ENCODE assay signal across 11 cellular contexts in the genomic region with DNA sequence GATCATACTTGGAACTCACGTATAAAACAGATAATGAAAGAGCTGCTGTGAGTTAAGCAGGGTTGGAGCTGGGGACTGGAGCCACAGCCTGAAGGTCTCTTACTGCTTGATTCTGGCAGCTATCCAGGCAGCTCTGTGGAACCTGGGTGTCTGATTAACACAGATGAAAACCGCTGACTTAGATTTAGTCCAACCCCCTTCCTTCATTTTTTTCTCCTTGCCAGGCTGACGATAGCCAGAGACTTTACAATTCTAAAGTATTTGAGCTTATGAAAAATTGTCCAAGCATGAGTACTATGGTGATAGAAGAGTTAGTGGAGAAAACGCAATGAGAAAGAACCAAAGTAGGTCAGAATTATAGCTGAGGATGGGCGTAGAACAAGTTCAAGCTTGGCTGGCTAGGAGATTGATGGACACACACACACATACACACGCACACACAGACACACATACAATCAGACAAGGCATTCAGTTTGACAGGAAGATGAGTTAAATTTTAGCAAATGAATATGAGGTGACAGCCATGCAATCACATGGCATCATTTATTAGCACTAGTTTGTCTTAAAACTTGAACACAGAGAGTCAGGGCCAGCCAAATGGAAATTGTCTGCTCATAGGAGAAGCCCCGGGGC. TPM values are rescaled to one million over a fixed set of nuclear protein-coding genes. Genes with fewer than 3 reads are reported as not detected.
DNase-seq lines count a peak whose midpoint lies in the region; ATAC-seq and TF ChIP-seq lines count a peak whose summit lies in the region.
"Had no signal": no experiment of that assay in that cellular context is flagged by ENCODE, and none has a peak within 500 bp of the region (broad histone marks: within the 10 kb centered on the region; RNA-seq: fewer than 3 reads in every experiment).

No MANE protein-coding gene starts in this region.

- peak overlapping the region; percentile 14 for H3K27ac ChIP-seq in OCI-LY1 (ENCODE audit: low read depth, low read length, poor library complexity, severe bottlenecking)
- peak overlapping the region; percentile 4 for H3K27ac ChIP-seq in trophoblast cell (ENCODE audit: low read depth, low read length)
- no peak overlapping the region for H3K27ac ChIP-seq in substantia nigra (ENCODE audit: low read depth, low read length, poor library complexity, severe bottlenecking)

- H2BK12ac ChIP-seq in trophoblast cell (ENCODE audit: low read length) = peak overlapping the region; percentile 93

- peak overlapping the region; percentile 88 for H2BK120ac ChIP-seq in trophoblast cell (ENCODE audit: insufficient read depth, low read length, poor library complexity)

- H3K36me3 ChIP-seq in OCI-LY1 (ENCODE audit: insufficient read depth, low read length) (no peaks in the 10 kb centered on the region), trophoblast cell (ENCODE audit: control insufficient read depth in 1 of 2, insufficient read depth in 2 of 2, low read length in 2 of 2) (no peaks in the 10 kb centered on the region)

- peak; percentile 46 for DNase-seq in H4 (ENCODE audit: low spot score)
- peak; percentile 88 for DNase-seq in epithelial cell of proximal tubule (ENCODE audit: low read depth)
- peak in 1 of 2 donors; percentile 27 for DNase-seq in trophoblast cell
- DNase-seq in midbrain (lab: John Stamatoyannopoulos, UW) = no peak
- DNase-seq in substantia nigra (lab: John Stamatoyannopoulos, UW) = no peak
- DNase-seq in CD1c-positive myeloid dendritic cell (ENCODE audit: extremely low spot score) = no peak
- DNase-seq: activated CD4-positive, CD25-positive, alpha-beta regulatory T cell; activated naive CD4-positive, alpha-beta T cell treated with anti-CD3 and anti-CD28 coated beads for 36 hours; GF-D8 had no signal

- H3K4me2 ChIP-seq in OCI-LY1 (ENCODE audit: low read length) (peak overlapping the region; percentile 44), trophoblast cell (ENCODE audit: low read length) (no peak overlapping the region)

- peaks cover 21% of the 10 kb centered on the region for H3K4me1 ChIP-seq in OCI-LY1 (ENCODE audit: insufficient read depth, low read length, severe bottlenecking)
- H3K4me1 ChIP-seq in trophoblast cell (ENCODE audit: control insufficient read depth in 1 of 2, insufficient read depth in 2 of 2, low read length in 2 of 2) = peaks cover 8 to 11% of the 10 kb centered on the region in 2 experiments

- no peak overlapping the region for H4K8ac ChIP-seq in trophoblast cell (ENCODE audit: low read depth, low read length)

- H3K9ac ChIP-seq in OCI-LY1 (ENCODE audit: low read length) (no peak overlapping the region; the same call in 1 of the 2 replicates), trophoblast cell (ENCODE audit: low read length) (no peak overlapping the region)

- peak overlapping the region; percentile 85 for H2BK5ac ChIP-seq in trophoblast cell (ENCODE audit: low read depth, low read length, poor library complexity)

- no peak overlapping the region for H2AK5ac ChIP-seq in trophoblast cell (ENCODE audit: low read length)

- no peak overlapping the region for H3K18ac ChIP-seq in trophoblast cell (ENCODE audit: low read length)

- H3K23ac ChIP-seq in trophoblast cell (ENCODE audit: low read length) = no peak overlapping the region

- peak overlapping the region; percentile 83 for H4K91ac ChIP-seq in trophoblast cell (ENCODE audit: low read depth, low read length)

- H3K9me3 ChIP-seq in OCI-LY1 (ENCODE audit: low read length) (no peaks in the 10 kb centered on the region; the same call in 1 of the 2 replicates), trophoblast cell (ENCODE audit: insufficient read depth, low read depth, low read length) (no peaks in the 10 kb centered on the region)

- H3K79me1 ChIP-seq in trophoblast cell (ENCODE audit: low read length) = peaks cover 8% of the 10 kb centered on the region

- no peaks in the 10 kb centered on the region for H3K9me2 ChIP-seq in OCI-LY1 (ENCODE audit: low read depth, low read length)

- H4K12ac ChIP-seq in trophoblast cell (ENCODE audit: low read depth, low read length) = no peak overlapping the region

- no CpG with 5 or more reads among the region's 7 CpGs for WGBS in trophoblast cell (ENCODE audit: extremely low coverage, insufficient coverage, insufficient read length)

- no peak for TF ChIP-seq CTCF in OCI-LY1 (IDR thresholded peaks at IDR 0.05; ENCODE audit: low read length)
- no peak for TF ChIP-seq CTCF in epithelial cell of proximal tubule (conservative IDR thresholded peaks at IDR 0.05; ENCODE audit: low read depth, low read length)

- ATAC-seq in GM21360 (IDR thresholded peaks at IDR 0.05; ENCODE audit: unreplicated experiment) = no peak

- H3K79me2 ChIP-seq in OCI-LY1 (ENCODE audit: insufficient read depth, low read length) (no peaks in the 10 kb centered on the region), trophoblast cell (ENCODE audit: control insufficient read depth, insufficient read depth, low read length, poor library complexity) (no peaks in the 10 kb centered on the region)

- no peaks in the 10 kb centered on the region for H4K20me1 ChIP-seq in OCI-LY1 (ENCODE audit: insufficient read depth, low read length)

- no peak overlapping the region for H2AFZ ChIP-seq in OCI-LY1 (ENCODE audit: low read length)
- no peak overlapping the region for H2AFZ ChIP-seq in trophoblast cell (ENCODE audit: insufficient read depth, low read length, poor library complexity)

- H3K4me3 ChIP-seq in OCI-LY1 (ENCODE audit: low read depth, low read length, poor library complexity, severe bottlenecking) (peak overlapping the region; percentile 28), epithelial cell of proximal tubule (ENCODE audit: low read depth, low read length) (peak overlapping the region; percentile 45), trophoblast cell (ENCODE audit: low read depth, low read length) (no peak overlapping the region)

- no peaks in the 10 kb centered on the region for H3K27me3 ChIP-seq in OCI-LY1 (ENCODE audit: insufficient read depth, low read length)
- H3K27me3 ChIP-seq in trophoblast cell (ENCODE audit: insufficient read depth, low read length) = no peaks in the 10 kb centered on the region

- H3F3A ChIP-seq in OCI-LY1 (ENCODE audit: insufficient read depth, low read length) = no peaks in the 10 kb centered on the region

- no peak overlapping the region for H3K4ac ChIP-seq in trophoblast cell (ENCODE audit: low read depth, low read length)

- H3K14ac ChIP-seq in trophoblast cell (ENCODE audit: low read length) = peak overlapping the region; percentile 65

RNA-seq across cellular contexts. Expression of gene GPR85, which starts 13.6 kb away (rescaled TPM):
- total RNA-seq in H4 (2014; rRNA removed; shearing (Covaris generic)) = 2.4 and 2.7 TPM in 2 replicates
- total RNA-seq in epithelial cell of proximal tubule = 0.22 TPM in 1 of 2 replicates, not detected in the other
- 0.89 and 0.94 TPM in 2 replicates for polyA plus RNA-seq in trophoblast cell (2013)
- total RNA-seq: activated naive CD4-positive, alpha-beta T cell treated with anti-CD3 and anti-CD28 coated beads for 36 hours had no signal

RNA-seq across cellular contexts. Expression of gene SMIM30, which starts 18.1 kb away (rescaled TPM):
- total RNA-seq in H4 (2014; rRNA removed; shearing (Covaris generic)) = 131 and 137 TPM in 2 replicates
- 43.3 and 51.9 TPM in 2 replicates for total RNA-seq in epithelial cell of proximal tubule
- 91.5 and 92.1 TPM in 2 replicates for polyA plus RNA-seq in trophoblast cell (2013)

Comparison
In these comparisons a context has a peak if more than half of its experiments do, and no peak if none do; other contexts are left out.
1. DNase-seq: peak in H4 (single experiment) and epithelial cell of proximal tubule (single experiment); none in midbrain (single experiment), substantia nigra (0 of 49) and CD1c-positive myeloid dendritic cell (single experiment).